ENCODE assay signal across 1 cellular context in genomic region chr10:72260588-72261322, GRCh38.
TF ChIP-seq lines count a peak whose summit lies in the region.

No MANE protein-coding gene starts in this region.

TF ChIP-seq in HepG2, 621 proteins besides CTCF, POLR2A, EP300 and RAD21 (continued from another document and continues in another):
- 0 out of 2 replicates have a peak, but pooled peaks have one; percentile 55 for TF ChIP-seq PRDM10 (CRISPR knock-in tag; IDR thresholded peaks at IDR 0.05; ENCODE audit: low read depth)
- TF ChIP-seq TEAD3 (CRISPR knock-in tag; optimal IDR thresholded peaks at IDR 0.05; ENCODE audit: borderline replicate concordance), result peak; percentile 64
- TF ChIP-seq RFX5 (IDR thresholded peaks at IDR 0.05; ENCODE audit: low read depth, low read length), result peak; percentile 77; the same call in 1 of the 2 replicates
- TF ChIP-seq FOSL2 (CRISPR knock-in tag; IDR thresholded peaks at IDR 0.05), result peak; percentile 93
- TF ChIP-seq, protein P1, sequence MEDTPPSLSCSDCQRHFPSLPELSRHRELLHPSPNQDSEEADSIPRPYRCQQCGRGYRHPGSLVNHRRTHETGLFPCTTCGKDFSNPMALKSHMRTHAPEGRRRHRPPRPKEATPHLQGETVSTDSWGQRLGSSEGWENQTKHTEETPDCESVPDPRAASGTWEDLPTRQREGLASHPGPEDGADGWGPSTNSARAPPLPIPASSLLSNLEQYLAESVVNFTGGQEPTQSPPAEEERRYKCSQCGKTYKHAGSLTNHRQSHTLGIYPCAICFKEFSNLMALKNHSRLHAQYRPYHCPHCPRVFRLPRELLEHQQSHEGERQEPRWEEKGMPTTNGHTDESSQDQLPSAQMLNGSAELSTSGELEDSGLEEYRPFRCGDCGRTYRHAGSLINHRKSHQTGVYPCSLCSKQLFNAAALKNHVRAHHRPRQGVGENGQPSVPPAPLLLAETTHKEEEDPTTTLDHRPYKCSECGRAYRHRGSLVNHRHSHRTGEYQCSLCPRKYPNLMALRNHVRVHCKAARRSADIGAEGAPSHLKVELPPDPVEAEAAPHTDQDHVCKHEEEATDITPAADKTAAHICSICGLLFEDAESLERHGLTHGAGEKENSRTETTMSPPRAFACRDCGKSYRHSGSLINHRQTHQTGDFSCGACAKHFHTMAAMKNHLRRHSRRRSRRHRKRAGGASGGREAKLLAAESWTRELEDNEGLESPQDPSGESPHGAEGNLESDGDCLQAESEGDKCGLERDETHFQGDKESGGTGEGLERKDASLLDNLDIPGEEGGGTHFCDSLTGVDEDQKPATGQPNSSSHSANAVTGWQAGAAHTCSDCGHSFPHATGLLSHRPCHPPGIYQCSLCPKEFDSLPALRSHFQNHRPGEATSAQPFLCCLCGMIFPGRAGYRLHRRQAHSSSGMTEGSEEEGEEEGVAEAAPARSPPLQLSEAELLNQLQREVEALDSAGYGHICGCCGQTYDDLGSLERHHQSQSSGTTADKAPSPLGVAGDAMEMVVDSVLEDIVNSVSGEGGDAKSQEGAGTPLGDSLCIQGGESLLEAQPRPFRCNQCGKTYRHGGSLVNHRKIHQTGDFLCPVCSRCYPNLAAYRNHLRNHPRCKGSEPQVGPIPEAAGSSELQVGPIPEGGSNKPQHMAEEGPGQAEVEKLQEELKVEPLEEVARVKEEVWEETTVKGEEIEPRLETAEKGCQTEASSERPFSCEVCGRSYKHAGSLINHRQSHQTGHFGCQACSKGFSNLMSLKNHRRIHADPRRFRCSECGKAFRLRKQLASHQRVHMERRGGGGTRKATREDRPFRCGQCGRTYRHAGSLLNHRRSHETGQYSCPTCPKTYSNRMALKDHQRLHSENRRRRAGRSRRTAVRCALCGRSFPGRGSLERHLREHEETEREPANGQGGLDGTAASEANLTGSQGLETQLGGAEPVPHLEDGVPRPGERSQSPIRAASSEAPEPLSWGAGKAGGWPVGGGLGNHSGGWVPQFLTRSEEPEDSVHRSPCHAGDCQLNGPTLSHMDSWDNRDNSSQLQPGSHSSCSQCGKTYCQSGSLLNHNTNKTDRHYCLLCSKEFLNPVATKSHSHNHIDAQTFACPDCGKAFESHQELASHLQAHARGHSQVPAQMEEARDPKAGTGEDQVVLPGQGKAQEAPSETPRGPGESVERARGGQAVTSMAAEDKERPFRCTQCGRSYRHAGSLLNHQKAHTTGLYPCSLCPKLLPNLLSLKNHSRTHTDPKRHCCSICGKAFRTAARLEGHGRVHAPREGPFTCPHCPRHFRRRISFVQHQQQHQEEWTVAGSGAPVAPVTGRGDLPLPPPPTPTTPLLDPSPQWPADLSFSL (CRISPR knock-in tag; IDR thresholded peaks at IDR 0.05), result no peak
- TF ChIP-seq, protein P2, sequence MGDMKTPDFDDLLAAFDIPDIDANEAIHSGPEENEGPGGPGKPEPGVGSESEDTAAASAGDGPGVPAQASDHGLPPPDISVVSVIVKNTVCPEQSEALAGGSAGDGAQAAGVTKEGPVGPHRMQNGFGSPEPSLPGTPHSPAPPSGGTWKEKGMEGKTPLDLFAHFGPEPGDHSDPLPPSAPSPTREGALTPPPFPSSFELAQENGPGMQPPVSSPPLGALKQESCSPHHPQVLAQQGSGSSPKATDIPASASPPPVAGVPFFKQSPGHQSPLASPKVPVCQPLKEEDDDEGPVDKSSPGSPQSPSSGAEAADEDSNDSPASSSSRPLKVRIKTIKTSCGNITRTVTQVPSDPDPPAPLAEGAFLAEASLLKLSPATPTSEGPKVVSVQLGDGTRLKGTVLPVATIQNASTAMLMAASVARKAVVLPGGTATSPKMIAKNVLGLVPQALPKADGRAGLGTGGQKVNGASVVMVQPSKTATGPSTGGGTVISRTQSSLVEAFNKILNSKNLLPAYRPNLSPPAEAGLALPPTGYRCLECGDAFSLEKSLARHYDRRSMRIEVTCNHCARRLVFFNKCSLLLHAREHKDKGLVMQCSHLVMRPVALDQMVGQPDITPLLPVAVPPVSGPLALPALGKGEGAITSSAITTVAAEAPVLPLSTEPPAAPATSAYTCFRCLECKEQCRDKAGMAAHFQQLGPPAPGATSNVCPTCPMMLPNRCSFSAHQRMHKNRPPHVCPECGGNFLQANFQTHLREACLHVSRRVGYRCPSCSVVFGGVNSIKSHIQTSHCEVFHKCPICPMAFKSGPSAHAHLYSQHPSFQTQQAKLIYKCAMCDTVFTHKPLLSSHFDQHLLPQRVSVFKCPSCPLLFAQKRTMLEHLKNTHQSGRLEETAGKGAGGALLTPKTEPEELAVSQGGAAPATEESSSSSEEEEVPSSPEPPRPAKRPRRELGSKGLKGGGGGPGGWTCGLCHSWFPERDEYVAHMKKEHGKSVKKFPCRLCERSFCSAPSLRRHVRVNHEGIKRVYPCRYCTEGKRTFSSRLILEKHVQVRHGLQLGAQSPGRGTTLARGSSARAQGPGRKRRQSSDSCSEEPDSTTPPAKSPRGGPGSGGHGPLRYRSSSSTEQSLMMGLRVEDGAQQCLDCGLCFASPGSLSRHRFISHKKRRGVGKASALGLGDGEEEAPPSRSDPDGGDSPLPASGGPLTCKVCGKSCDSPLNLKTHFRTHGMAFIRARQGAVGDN (CRISPR knock-in tag; IDR thresholded peaks at IDR 0.05), result peak; percentile 96
- peak; percentile 54; the same call in 1 of the 2 replicates for TF ChIP-seq TRIM24 (CRISPR knock-in tag; IDR thresholded peaks at IDR 0.05)
- TF ChIP-seq, protein P3, sequence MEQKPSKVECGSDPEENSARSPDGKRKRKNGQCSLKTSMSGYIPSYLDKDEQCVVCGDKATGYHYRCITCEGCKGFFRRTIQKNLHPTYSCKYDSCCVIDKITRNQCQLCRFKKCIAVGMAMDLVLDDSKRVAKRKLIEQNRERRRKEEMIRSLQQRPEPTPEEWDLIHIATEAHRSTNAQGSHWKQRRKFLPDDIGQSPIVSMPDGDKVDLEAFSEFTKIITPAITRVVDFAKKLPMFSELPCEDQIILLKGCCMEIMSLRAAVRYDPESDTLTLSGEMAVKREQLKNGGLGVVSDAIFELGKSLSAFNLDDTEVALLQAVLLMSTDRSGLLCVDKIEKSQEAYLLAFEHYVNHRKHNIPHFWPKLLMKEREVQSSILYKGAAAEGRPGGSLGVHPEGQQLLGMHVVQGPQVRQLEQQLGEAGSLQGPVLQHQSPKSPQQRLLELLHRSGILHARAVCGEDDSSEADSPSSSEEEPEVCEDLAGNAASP (CRISPR knock-in tag; IDR thresholded peaks at IDR 0.05; ENCODE audit: borderline replicate concordance), result no peak; the same call in 1 of the 2 replicates
- no peak for TF ChIP-seq ZNF3 (CRISPR knock-in tag; IDR thresholded peaks at IDR 0.05)
- peak; percentile 39 for TF ChIP-seq HNF1A (IDR thresholded peaks at IDR 0.05; ENCODE audit: low read depth)
- TF ChIP-seq HNF1A (CRISPR knock-in tag; IDR thresholded peaks at IDR 0.05; ENCODE audit: borderline replicate concordance), result peak; percentile 70; the same call in 1 of the 2 replicates
- peak; percentile 23; the same call in 1 of the 2 replicates for TF ChIP-seq ARNTL (CRISPR knock-in tag; IDR thresholded peaks at IDR 0.05)
- peak; percentile 66 for TF ChIP-seq ZNF430 (CRISPR knock-in tag; IDR thresholded peaks at IDR 0.05)
- no peak for TF ChIP-seq PAWR (CRISPR knock-in tag; IDR thresholded peaks at IDR 0.05; ENCODE audit: borderline replicate concordance)
- TF ChIP-seq ZNF749 (CRISPR knock-in tag; IDR thresholded peaks at IDR 0.05; ENCODE audit: borderline replicate concordance), result no peak
- TF ChIP-seq, protein P4, sequence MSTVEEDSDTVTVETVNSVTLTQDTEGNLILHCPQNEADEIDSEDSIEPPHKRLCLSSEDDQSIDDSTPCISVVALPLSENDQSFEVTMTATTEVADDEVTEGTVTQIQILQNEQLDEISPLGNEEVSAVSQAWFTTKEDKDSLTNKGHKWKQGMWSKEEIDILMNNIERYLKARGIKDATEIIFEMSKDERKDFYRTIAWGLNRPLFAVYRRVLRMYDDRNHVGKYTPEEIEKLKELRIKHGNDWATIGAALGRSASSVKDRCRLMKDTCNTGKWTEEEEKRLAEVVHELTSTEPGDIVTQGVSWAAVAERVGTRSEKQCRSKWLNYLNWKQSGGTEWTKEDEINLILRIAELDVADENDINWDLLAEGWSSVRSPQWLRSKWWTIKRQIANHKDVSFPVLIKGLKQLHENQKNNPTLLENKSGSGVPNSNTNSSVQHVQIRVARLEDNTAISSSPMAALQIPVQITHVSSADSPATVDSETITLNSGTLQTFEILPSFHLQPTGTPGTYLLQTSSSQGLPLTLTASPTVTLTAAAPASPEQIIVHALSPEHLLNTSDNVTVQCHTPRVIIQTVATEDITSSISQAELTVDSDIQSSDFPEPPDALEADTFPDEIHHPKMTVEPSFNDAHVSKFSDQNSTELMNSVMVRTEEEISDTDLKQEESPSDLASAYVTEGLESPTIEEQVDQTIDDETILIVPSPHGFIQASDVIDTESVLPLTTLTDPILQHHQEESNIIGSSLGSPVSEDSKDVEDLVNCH (CRISPR knock-in tag; IDR thresholded peaks at IDR 0.05), result no peak; the same call in 1 of the 2 replicates
- TF ChIP-seq GATAD2A (CRISPR knock-in tag; IDR thresholded peaks at IDR 0.05), result peak; percentile 67
- TF ChIP-seq POLR2AphosphoS5 (IDR thresholded peaks at IDR 0.05; ENCODE audit: low read depth, low read length), result peak; percentile 63
- no peak for TF ChIP-seq EED (CRISPR knock-in tag; IDR thresholded peaks at IDR 0.05)
- TF ChIP-seq ZNF572 (CRISPR knock-in tag; IDR thresholded peaks at IDR 0.05), result no peak
- peak; percentile 74 for TF ChIP-seq ZSCAN21 (CRISPR knock-in tag; IDR thresholded peaks at IDR 0.05; ENCODE audit: borderline replicate concordance)
- TF ChIP-seq BORCS8-MEF2B (CRISPR knock-in tag; IDR thresholded peaks at IDR 0.05), result 0 out of 2 replicates have a peak, but pooled peaks have one; percentile 27
- no peak for TF ChIP-seq EHMT2 (IDR thresholded peaks at IDR 0.05; ENCODE audit: borderline replicate concordance, low read depth, low read length)
- TF ChIP-seq SETDB1 (CRISPR knock-in tag; IDR thresholded peaks at IDR 0.05; ENCODE audit: borderline replicate concordance), result no peak
- TF ChIP-seq ZNF432 (CRISPR knock-in tag; IDR thresholded peaks at IDR 0.05; ENCODE audit: borderline replicate concordance), result no peak
- TF ChIP-seq SMAD1 (CRISPR knock-in tag; IDR thresholded peaks at IDR 0.05; ENCODE audit: borderline replicate concordance, low read depth), result no peak
- TF ChIP-seq ZNF331 (CRISPR knock-in tag; IDR thresholded peaks at IDR 0.05), result peak; percentile 50; the same call in 1 of the 2 replicates
- no peak for TF ChIP-seq MLLT10 (CRISPR knock-in tag; IDR thresholded peaks at IDR 0.05)
- peak; percentile 77 for TF ChIP-seq HDAC1 (CRISPR knock-in tag; IDR thresholded peaks at IDR 0.05)
- TF ChIP-seq ZNF878 (CRISPR knock-in tag; IDR thresholded peaks at IDR 0.05), result peak; percentile 49; the same call in 1 of the 2 replicates
- TF ChIP-seq KDM3A (CRISPR knock-in tag; IDR thresholded peaks at IDR 0.05; ENCODE audit: low read depth), result peak; percentile 92; the same call in 1 of the 2 replicates
- peak; percentile 95 for TF ChIP-seq NR2C2 (CRISPR knock-in tag; IDR thresholded peaks at IDR 0.05; ENCODE audit: borderline replicate concordance)
- TF ChIP-seq FOXM1 (CRISPR knock-in tag; IDR thresholded peaks at IDR 0.05), result no peak
